ENCODE assay signal across 13 cellular contexts in the genomic region with DNA sequence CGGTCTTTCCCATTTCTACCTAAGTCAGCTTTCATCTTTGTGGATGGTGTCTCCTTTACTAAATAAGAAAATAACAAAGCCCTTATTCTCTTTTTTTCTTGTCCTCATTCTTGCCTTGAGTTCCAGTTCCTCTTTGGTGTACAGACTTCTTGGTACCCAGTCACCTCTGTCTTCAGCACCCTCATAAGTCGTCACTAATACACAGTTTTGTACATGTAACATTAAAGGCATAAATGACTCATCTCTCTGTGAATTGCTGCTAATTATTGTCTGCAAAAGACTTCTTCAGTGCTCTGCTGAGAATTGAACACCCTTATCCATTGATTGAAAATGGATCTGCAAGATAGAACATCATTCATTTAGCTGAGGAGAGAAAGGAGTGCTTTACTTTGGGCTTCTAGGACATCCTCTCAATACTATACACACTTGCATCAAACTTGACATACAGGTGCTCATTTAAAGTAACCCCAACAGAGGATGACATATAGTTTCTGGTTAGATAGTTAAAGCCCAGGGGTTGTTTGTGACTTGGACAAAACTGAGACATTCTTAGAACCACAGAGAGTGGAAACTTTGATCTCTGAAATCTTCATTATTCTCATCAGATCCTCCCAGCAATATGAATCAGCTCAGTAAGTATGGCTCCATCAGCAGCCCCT.
DNase-seq lines count a peak whose midpoint lies in the region; ATAC-seq, FAIRE-seq and TF ChIP-seq lines count a peak whose summit lies in the region.
"Had no signal": no experiment of that assay in that cellular context is flagged by ENCODE, and none has a peak within 500 bp of the region (broad histone marks: within the 10 kb centered on the region; RNA-seq: fewer than 3 reads in every experiment).

No MANE protein-coding gene starts in this region.

- H3K36me3 ChIP-seq in GM12878 (ENCODE audit: control insufficient read depth in 2 of 2, insufficient read depth in 2 of 2, low read length in 1 of 2) = peaks cover 25 to 59% of the 10 kb centered on the region in 2 experiments
- peaks cover 63 to 77% (median 70%) of the 10 kb centered on the region in 3 donors for H3K36me3 ChIP-seq in tibial artery

- peak; percentile 64 to 91; a peak in 2 of 4 replicates for TF ChIP-seq EP300 in GM12878 (IDR thresholded peaks at IDR 0.05; ENCODE audit: borderline replicate concordance in 1 of 2, control insufficient read depth in 1 of 2, low read depth in 2 of 2, low read length in 2 of 2)

- H3K27me3 ChIP-seq in GM12878 (replicated peaks in 1 of 2; ENCODE audit: control insufficient read depth in 2 of 2, insufficient read depth in 2 of 2, low read length in 1 of 2) (no peaks in the 10 kb centered on the region), tibial artery (no peaks in the 10 kb centered on the region)

- no peak for TF ChIP-seq RAD21 in GM12878 (IDR thresholded peaks at IDR 0.05; ENCODE audit: insufficient read depth, low read depth, low read length)

- no peak overlapping the region for H3K27ac Mint-ChIP-seq in MCF 10A (ENCODE audit: low read depth, unreplicated experiment)

- no peak overlapping the region for H3K4me2 ChIP-seq in GM12878 (ENCODE audit: control insufficient read depth, insufficient read depth)

- no peak overlapping the region for H3K4me3 ChIP-seq in GM12878
- H3K4me3 ChIP-seq in tibial artery = no peak overlapping the region

- H3K4me1 ChIP-seq in GM12878 (ENCODE audit: control insufficient read depth, insufficient read depth, low read length) (peaks cover 29% of the 10 kb centered on the region), tibial artery (no peaks in the 10 kb centered on the region)

- SMC1A ChIA-PET in GM12878 (lab: Charles Lee; ENCODE audit: uncharacterized antibody, unreplicated experiment) = interaction anchor here (1.0 to 5.5 kb wide), 7 partner anchors 10 to 204 kb away, joined by 3 to 29 read pairs (median 4); no protein-coding TSS in a partner anchor

- in situ Hi-C loops in GM12878 (cut with MboI) = no loop called here

- H2AFZ ChIP-seq in GM12878 (ENCODE audit: control insufficient read depth, low read depth, low read length) = no peak overlapping the region

- FAIRE-seq in GM12878 (lab: Jason Lieb, UNC) = peak; percentile 41
- no peak for FAIRE-seq in urothelium cell line (lab: Jason Lieb, UNC)

- peaks cover 7% of the 10 kb centered on the region for H3K4me1 Mint-ChIP-seq in MCF 10A (ENCODE audit: insufficient read depth, unreplicated experiment)

- DNase-seq in GM12878 (ENCODE audit: low read depth, low spot score) = peak; percentile 54
- DNase-seq in urothelium cell line (ENCODE audit: low spot score) = no peak
- DNase-seq in tibial artery = no peak
- DNase-seq in MCF 10A (ENCODE audit: unreplicated experiment) = no peak
- no peak for DNase-seq in activated CD4-positive, CD25-positive, alpha-beta regulatory T cell (lab: John Stamatoyannopoulos, UW)
- DNase-seq: central memory CD4-positive, alpha-beta T cell; EL; glutamatergic neuron; NCI-H510A treated with DMSO at 0.1 percent for 48 hours; WERI-Rb-1 had no signal

- H3K9ac ChIP-seq in GM12878 (ENCODE audit: control insufficient read depth, insufficient read depth, low read length) = no peak overlapping the region

- H3K27ac ChIP-seq in GM12878 (ENCODE audit: control insufficient read depth, insufficient read depth) (peak overlapping the region; percentile 49), tibial artery (no peak overlapping the region)
- H3K27ac ChIP-seq: WERI-Rb-1 had no signal

- no peak for TF ChIP-seq POLR2A in GM12878 (IDR thresholded peaks at IDR 0.05; ENCODE audit: low read depth, low read length)

- H4K20me1 ChIP-seq in GM12878 (ENCODE audit: control insufficient read depth, insufficient read depth) = no peaks in the 10 kb centered on the region

- peak; percentile 80 for ATAC-seq in GM18508 (IDR thresholded peaks at IDR 0.05; ENCODE audit: insufficient read depth, unreplicated experiment)
- ATAC-seq in GM21367 (IDR thresholded peaks at IDR 0.05; ENCODE audit: unreplicated experiment) = peak; percentile 85
- ATAC-seq in HG03103 (IDR thresholded peaks at IDR 0.05; ENCODE audit: low read depth, unreplicated experiment) = peak; percentile 74
- ATAC-seq in GM12878 = peak; percentile 90

- 31% methylated on average over 2 of the region's 2 CpGs for WGBS in GM12878 (ENCODE audit: insufficient coverage, insufficient replicate concordance, low lambda C conversion rate, missing lambda C conversion rate)

- intact Hi-C loops in GM12878 (cut with micrococcal nuclease; ENCODE audit: unreplicated experiment) = loop anchor here (10.0 kb wide), 2 partner anchors 171 to 209 kb away; a partner anchor contains a TSS
- intact Hi-C loops in tibial artery (cut with DNase I; ENCODE audit: low total_unique reads) = no loop called here
- intact Hi-C loops in MCF 10A (cut with micrococcal nuclease) = no loop called here

- RAD21 ChIA-PET in GM12878 (lab: Charles Lee; ENCODE audit: unreplicated experiment) = interaction anchor here (0.6 to 1.4 kb wide), 7 partner anchors 9 to 291 kb away, joined by 3 to 6 read pairs (median 3); no protein-coding TSS in a partner anchor

- H3K4me3 Mint-ChIP-seq in MCF 10A (ENCODE audit: unreplicated experiment) = no peak overlapping the region

- H3K9me3 Mint-ChIP-seq in MCF 10A (ENCODE audit: unreplicated experiment) = no peaks in the 10 kb centered on the region

- CTCF ChIA-PET in GM12878 (lab: Yijun Ruan, JAX) = interaction anchor here (0.6 to 3.4 kb wide), 6 partner anchors 9 to 209 kb away, joined by 3 to 15 read pairs (median 4); no protein-coding TSS in a partner anchor
- CTCF ChIA-PET in MCF 10A (lab: Yijun Ruan, JAX) = interaction anchor here (1.0 kb wide), 1 partner anchor 10 kb away, joined by 3 read pairs; no protein-coding TSS in a partner anchor

- H3K9me3 ChIP-seq in GM12878 (replicated peaks; ENCODE audit: control insufficient read depth, insufficient read depth, low read length) = no peaks in the 10 kb centered on the region
- H3K9me3 ChIP-seq in tibial artery = no peaks in the 10 kb centered on the region

- TF ChIP-seq CTCF in GM12878 (IDR thresholded peaks at IDR 0.05 in 2 of 3, conservative IDR thresholded peaks at IDR 0.05 in 1 of 3; ENCODE audit: control insufficient read depth in 2 of 3, extremely low read depth in 1 of 3, insufficient read depth in 1 of 3, low read depth in 3 of 3, low read length in 3 of 3) = no peak
- TF ChIP-seq CTCF in tibial artery (IDR thresholded peaks at IDR 0.05) = no peak
- TF ChIP-seq CTCF in MCF 10A (IDR thresholded peaks at IDR 0.05; ENCODE audit: unreplicated experiment) = no peak

- H3K79me2 ChIP-seq in GM12878 (ENCODE audit: control insufficient read depth, insufficient read depth, low read length) = no peaks in the 10 kb centered on the region; the same call in 1 of the 2 replicates

- POLR2A ChIA-PET in GM12878 (lab: Charles Lee) (interaction anchor here (1.0 kb wide), 2 partner anchors 11 to 17 kb away, joined by 3 to 4 read pairs; no protein-coding TSS in a partner anchor), MCF 10A (lab: Yijun Ruan, JAX) (no interaction called here)

- no peaks in the 10 kb centered on the region for H3K27me3 Mint-ChIP-seq in MCF 10A (ENCODE audit: insufficient read depth, unreplicated experiment)

- peaks cover 91% of the 10 kb centered on the region for H3K36me3 Mint-ChIP-seq in MCF 10A (ENCODE audit: insufficient read depth, unreplicated experiment)

- BruUV-seq in GM12878 (replicated peaks; lab: Mats Ljungman, UMichigan) = TSS peak; percentile 21
- BruUV-seq in MCF 10A (replicated peaks; lab: Mats Ljungman, UMichigan) = no TSS peak

TF ChIP-seq in GM12878, 131 proteins besides CTCF, POLR2A, EP300 and RAD21 (continues in another document):
- TF ChIP-seq JUND (IDR thresholded peaks at IDR 0.05; ENCODE audit: low read depth, low read length) (peak; percentile 63), PAX5 (IDR thresholded peaks at IDR 0.05; ENCODE audit: borderline replicate concordance, low read depth, low read length) (peak; percentile 27; the same call in 1 of the 2 replicates), CREM (IDR thresholded peaks at IDR 0.05; ENCODE audit: low read depth) (peak; percentile 76), SIN3A (IDR thresholded peaks at IDR 0.05; ENCODE audit: low read depth, low read length) (no peak), MEF2B (IDR thresholded peaks at IDR 0.05; ENCODE audit: partially characterized antibody, poor library complexity, severe bottlenecking) (peak; percentile 53), ZNF24 (IDR thresholded peaks at IDR 0.05) (peak; percentile 71; the same call in 1 of the 2 replicates), NRF1 (conservative IDR thresholded peaks at IDR 0.05; ENCODE audit: low read depth, low read length) (no peak), IKZF2 (IDR thresholded peaks at IDR 0.05) (peak in 1 of 2 experiments; percentile 56; a peak in 2 of 4 replicates), SPI1 (IDR thresholded peaks at IDR 0.05; ENCODE audit: borderline replicate concordance, insufficient read depth, low read depth, low read length) (peak; percentile 97), EED (IDR thresholded peaks at IDR 0.05; ENCODE audit: low read depth) (peak; percentile 5; the same call in 1 of the 2 replicates), ZBED1 (IDR thresholded peaks at IDR 0.05; ENCODE audit: borderline replicate concordance) (peak; percentile 13; the same call in 1 of the 2 replicates), DPF2 (IDR thresholded peaks at IDR 0.05) (peak; percentile 88), CREB1 (IDR thresholded peaks at IDR 0.05; ENCODE audit: low read depth) (peak; percentile 84)
- TF ChIP-seq, protein P1, sequence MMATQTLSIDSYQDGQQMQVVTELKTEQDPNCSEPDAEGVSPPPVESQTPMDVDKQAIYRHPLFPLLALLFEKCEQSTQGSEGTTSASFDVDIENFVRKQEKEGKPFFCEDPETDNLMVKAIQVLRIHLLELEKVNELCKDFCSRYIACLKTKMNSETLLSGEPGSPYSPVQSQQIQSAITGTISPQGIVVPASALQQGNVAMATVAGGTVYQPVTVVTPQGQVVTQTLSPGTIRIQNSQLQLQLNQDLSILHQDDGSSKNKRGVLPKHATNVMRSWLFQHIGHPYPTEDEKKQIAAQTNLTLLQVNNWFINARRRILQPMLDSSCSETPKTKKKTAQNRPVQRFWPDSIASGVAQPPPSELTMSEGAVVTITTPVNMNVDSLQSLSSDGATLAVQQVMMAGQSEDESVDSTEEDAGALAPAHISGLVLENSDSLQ (IDR thresholded peaks at IDR 0.05) = no peak; the same call in 1 of the 2 replicates
